19 cellular contexts compared by ENCODE assay signal in the genomic region with DNA sequence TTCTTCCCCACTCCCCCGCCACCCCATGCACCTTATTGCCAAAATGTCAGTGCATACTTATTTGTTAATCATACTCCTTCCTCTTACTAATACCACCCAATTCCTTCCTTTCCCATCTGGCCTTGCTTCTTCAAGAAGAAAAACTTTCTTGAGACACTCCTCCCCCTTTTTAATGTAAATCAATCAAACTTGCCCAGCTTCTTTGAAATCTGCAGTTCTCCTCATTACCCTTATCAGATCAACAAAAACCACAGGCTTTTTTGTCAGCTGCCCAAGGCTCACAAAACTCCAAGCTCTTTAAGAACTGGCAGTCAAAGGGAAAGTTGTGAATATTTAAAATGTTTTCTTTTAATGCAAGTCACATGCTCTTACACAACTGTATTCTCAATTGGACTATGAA. TPM values are rescaled to one million over a fixed set of nuclear protein-coding genes. Genes with fewer than 3 reads are reported as not detected.
DNase-seq lines count a peak whose midpoint lies in the region; ATAC-seq and TF ChIP-seq lines count a peak whose summit lies in the region.
"Had no signal": no experiment of that assay in that cellular context is flagged by ENCODE, and none has a peak within 500 bp of the region (broad histone marks: within the 10 kb centered on the region; RNA-seq: fewer than 3 reads in every experiment).

No MANE protein-coding gene starts in this region.

- ATAC-seq in GM18511 (IDR thresholded peaks at IDR 0.05; ENCODE audit: unreplicated experiment) = no peak
- ATAC-seq: gastrocnemius medialis had no signal

- no peak overlapping the region for H3K4me3 Mint-ChIP-seq in mesothelial cell of epicardium
- H3K4me3 Mint-ChIP-seq: activated CD4-positive, alpha-beta T cell treated with anti-CD3 and anti-CD28 coated beads, Interleukin-2, amount 10 ng/mL, durations not matched to agents 24 days and 14 days; activated T-helper 1 cell treated with anti-CD3 and anti-CD28 coated beads, Interleukin-12 subunit alpha, Interleukin-12 subunit beta, Interleukin-2, Interleukin-4 antibody, amounts not matched to agents 30 ng/mL and 10 ng/mL and 1 ng/mL, durations not matched to agents 14 hours and 24 hours and 36 hours; dendritic cell treated with granulocyte-macrophage colony-stimulating factor and Interleukin-4, amounts not matched to agents 40 ng/mL and 50 ng/mL, for 4 days; T-helper 1 cell treated with Interleukin-12 subunit alpha and Interleukin-12 subunit beta and Interleukin-4 antibody, amounts not matched to agents 30 μg/mL and 1 μg/mL, for 36 hours had no signal

- no peak for TF ChIP-seq POLR2A in NB4 (IDR thresholded peaks at IDR 0.05; ENCODE audit: extremely low read depth, insufficient read length)

- DNase-seq in DMS 273 (lab: John Stamatoyannopoulos, UW; ENCODE audit: unreplicated experiment) (peak; percentile 1), DMS 273 treated with DMSO at 0.1 percent for 48 hours (lab: John Stamatoyannopoulos, UW) (no peak), NB4 (ENCODE audit: low read depth) (peak; percentile 49), astrocyte of the hippocampus (ENCODE audit: low read depth, low spot score) (peak; percentile 83), mesothelial cell of epicardium (ENCODE audit: low spot score in 2 of 2, unreplicated experiment in 2 of 2) (no peak), SIG-M5 treated with dmso at 0.1 percent for 504 hours (lab: John Stamatoyannopoulos, UW; ENCODE audit: unreplicated experiment) (no peak), NCI-H345 treated with DMSO at 0.1 percent for 48 hours (lab: John Stamatoyannopoulos, UW; ENCODE audit: unreplicated experiment) (no peak)
- DNase-seq: activated CD4-positive, alpha-beta T cell treated with anti-CD3 and anti-CD28 coated beads, Interleukin-2, amount 10 ng/mL, durations not matched to agents 24 days and 14 days; anterior cingulate cortex; gastrocnemius medialis; NCI-H1092 treated with DMSO at 0.1 percent for 48 hours; NCI-H510A; stimulated activated naive CD4-positive, alpha-beta T cell had no signal

- H3K27me3 Mint-ChIP-seq in mesothelial cell of epicardium (ENCODE audit: low read depth) = no peaks in the 10 kb centered on the region
- H3K27me3 Mint-ChIP-seq: dendritic cell treated with granulocyte-macrophage colony-stimulating factor and Interleukin-4, amounts not matched to agents 40 ng/mL and 50 ng/mL, for 4 days had no signal

- no peak overlapping the region for H3K4me3 ChIP-seq in NB4 (ENCODE audit: low read depth, low read length)
- H3K4me3 ChIP-seq: gastrocnemius medialis, skin epidermis had no signal

- H3K9me3 Mint-ChIP-seq in mesothelial cell of epicardium = peaks cover 7% of the 10 kb centered on the region
- H3K9me3 Mint-ChIP-seq: activated CD4-positive, alpha-beta T cell treated with anti-CD3 and anti-CD28 coated beads, Interleukin-2, amount 10 ng/mL, durations not matched to agents 24 days and 14 days; activated T-helper 1 cell treated with anti-CD3 and anti-CD28 coated beads, Interleukin-12 subunit alpha, Interleukin-12 subunit beta, Interleukin-2, Interleukin-4 antibody, amounts not matched to agents 30 ng/mL and 10 ng/mL and 1 ng/mL, durations not matched to agents 14 hours and 24 hours and 36 hours; dendritic cell treated with granulocyte-macrophage colony-stimulating factor and Interleukin-4, amounts not matched to agents 40 ng/mL and 50 ng/mL, for 4 days; T-helper 1 cell treated with Interleukin-12 subunit alpha and Interleukin-12 subunit beta and Interleukin-4 antibody, amounts not matched to agents 30 μg/mL and 1 μg/mL, for 36 hours had no signal

- H3K36me3 Mint-ChIP-seq in mesothelial cell of epicardium = no peaks in the 10 kb centered on the region

- H3K4me1 Mint-ChIP-seq in mesothelial cell of epicardium = peaks cover 18% of the 10 kb centered on the region

- peak overlapping the region; percentile 52 for H3K27ac Mint-ChIP-seq in mesothelial cell of epicardium
- H3K27ac Mint-ChIP-seq: activated CD4-positive, alpha-beta T cell treated with anti-CD3 and anti-CD28 coated beads, Interleukin-2, amount 10 ng/mL, durations not matched to agents 24 days and 14 days; activated T-helper 1 cell treated with anti-CD3 and anti-CD28 coated beads, Interleukin-12 subunit alpha, Interleukin-12 subunit beta, Interleukin-2, Interleukin-4 antibody, amounts not matched to agents 30 ng/mL and 10 ng/mL and 1 ng/mL, durations not matched to agents 14 hours and 24 hours and 36 hours; dendritic cell treated with granulocyte-macrophage colony-stimulating factor and Interleukin-4, amounts not matched to agents 40 ng/mL and 50 ng/mL, for 4 days; T-helper 1 cell treated with Interleukin-12 subunit alpha and Interleukin-12 subunit beta and Interleukin-4 antibody, amounts not matched to agents 30 μg/mL and 1 μg/mL, for 36 hours had no signal

- TF ChIP-seq CTCF in NB4 (IDR thresholded peaks at IDR 0.05; ENCODE audit: low read depth, low read length) (no peak), mesothelial cell of epicardium (IDR thresholded peaks at IDR 0.05; ENCODE audit: unreplicated experiment) (no peak)

RNA-seq across cellular contexts. Expression of gene MYOZ2, which starts 11.3 kb away (rescaled TPM):
- total RNA-seq in mesothelial cell of epicardium = 0.14 to 0.16 TPM (median 0.16 TPM) in 3 replicates
- total RNA-seq: activated CD4-positive, alpha-beta T cell treated with anti-CD3 and anti-CD28 coated beads, Interleukin-2, amount 10 ng/mL, durations not matched to agents 24 days and 14 days; activated T-helper 1 cell treated with anti-CD3 and anti-CD28 coated beads, Interleukin-12 subunit alpha, Interleukin-12 subunit beta, Interleukin-2, Interleukin-4 antibody, amounts not matched to agents 30 ng/mL and 10 ng/mL and 1 ng/mL, durations not matched to agents 14 hours and 24 hours and 36 hours; HT1080 had no signal

Comparison
In these comparisons a context has a peak if more than half of its experiments do, and no peak if none do; other contexts are left out.
1. DNase-seq: peak in DMS 273 (single experiment), NB4 (single experiment) and astrocyte of the hippocampus (single experiment); none in DMS 273 treated with DMSO at 0.1 percent for 48 hours (single experiment), mesothelial cell of epicardium (0 of 2), SIG-M5 treated with dmso at 0.1 percent for 504 hours (single experiment) and NCI-H345 treated with DMSO at 0.1 percent for 48 hours (single experiment).